Comparison of ENCODE assay signal across 16 cellular contexts in the genomic region with DNA sequence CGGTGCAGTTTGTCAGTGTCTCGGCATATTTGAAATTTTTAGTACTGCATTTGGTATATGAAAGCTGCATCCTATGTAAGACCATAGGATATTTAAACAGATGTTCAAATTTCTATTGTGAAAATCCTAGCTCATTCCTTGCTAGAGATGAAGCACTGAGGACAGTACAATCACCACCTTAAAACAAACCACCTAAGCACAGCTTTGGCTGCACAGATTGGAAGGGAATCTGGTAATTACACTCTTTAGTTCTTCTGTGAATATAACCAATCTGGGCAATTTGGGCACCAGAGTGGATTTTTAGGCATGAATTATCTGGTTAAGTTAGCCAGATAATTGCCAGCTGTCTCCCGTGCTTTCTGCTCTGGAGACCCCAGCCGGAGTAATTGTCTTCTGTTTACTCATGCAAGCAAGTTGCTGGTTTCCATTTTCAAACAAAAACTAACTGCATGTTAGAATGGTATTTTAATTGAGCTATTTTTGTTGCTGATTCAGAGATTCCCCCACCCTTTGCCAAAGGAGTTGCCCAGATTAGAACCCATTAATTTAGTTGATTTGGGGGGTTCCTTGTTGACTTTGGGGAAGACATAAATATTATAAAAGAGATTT. TPM values are rescaled to one million over a fixed set of nuclear protein-coding genes. Genes with fewer than 3 reads are reported as not detected.
DNase-seq lines count a peak whose midpoint lies in the region; ATAC-seq and TF ChIP-seq lines count a peak whose summit lies in the region.
"Had no signal": no experiment of that assay in that cellular context is flagged by ENCODE, and none has a peak within 500 bp of the region (broad histone marks: within the 10 kb centered on the region; RNA-seq: fewer than 3 reads in every experiment).

No MANE protein-coding gene starts in this region.

- H3K27ac ChIP-seq in GM23338 (ENCODE audit: low read depth) = no peak overlapping the region
- H3K27ac ChIP-seq in SK-N-MC = 0 out of 2 replicates have a peak overlapping the region, but pooled peaks have one; percentile 6
- H3K27ac ChIP-seq in brain microvascular endothelial cell = no peak overlapping the region
- H3K27ac ChIP-seq in testis = no peak overlapping the region
- H3K27ac ChIP-seq: foreskin keratinocyte had no signal

- no peak overlapping the region for H2AFZ ChIP-seq in GM23338

- DNase-seq in GM23338 (ENCODE audit: low spot score) (no peak), NCI-H1694 treated with DMSO at 0.1 percent for 48 hours (lab: John Stamatoyannopoulos, UW) (peak; percentile 94), SK-N-MC (ENCODE audit: low read depth, low spot score) (no peak), brain microvascular endothelial cell (no peak), testis (no peak), putamen (ENCODE audit: low spot score) (no peak)
- DNase-seq: activated CD4-positive, alpha-beta T cell treated with anti-CD3 and anti-CD28 coated beads, Interleukin-2, amount 50 U/mL, for 1 hour; activated naive CD4-positive, alpha-beta T cell treated with anti-CD3 and anti-CD28 coated beads for 36 hours; foreskin keratinocyte; MG63; midbrain; NCI-H226; stimulated activated CD4-positive, alpha-beta T cell treated with anti-CD3 and anti-CD28 coated beads, Interleukin-12 subunit alpha, Interleukin-12 subunit beta, amount 100 ng/mL, for 4 hours had no signal

- intact Hi-C loops in testis (cut with DNase I; ENCODE audit: low total_unique reads) = no loop called here

- peak overlapping the region; percentile 40; the same call in 1 of the 2 replicates for H3K4me2 ChIP-seq in GM23338

- peaks cover 100% of the 10 kb centered on the region for H3K79me2 ChIP-seq in GM23338 (replicated peaks; ENCODE audit: insufficient read depth)

- H3K27me3 Mint-ChIP-seq in GM23338 (ENCODE audit: insufficient read depth, low read depth, poor library complexity) = peaks cover 3% of the 10 kb centered on the region
- H3K27me3 Mint-ChIP-seq in nephron (ENCODE audit: low read depth) = no peaks in the 10 kb centered on the region
- no peaks in the 10 kb centered on the region for H3K27me3 Mint-ChIP-seq in activated T-helper 17 cell treated with anti-CD3 and anti-CD28 coated beads, Interleukin-2, amount 50 U/mL, for 72 hours

- no peak overlapping the region for H3K9ac ChIP-seq in SK-N-MC (ENCODE audit: insufficient read length)

- no peaks in the 10 kb centered on the region for H3K27me3 ChIP-seq in GM23338 (ENCODE audit: insufficient read depth)
- no peaks in the 10 kb centered on the region for H3K27me3 ChIP-seq in brain microvascular endothelial cell (replicated peaks)
- H3K27me3 ChIP-seq in testis = no peaks in the 10 kb centered on the region
- H3K27me3 ChIP-seq: foreskin keratinocyte, MG63 had no signal

- H3K4me1 ChIP-seq in GM23338 (ENCODE audit: insufficient read depth) (peaks cover 18% of the 10 kb centered on the region), testis (no peaks in the 10 kb centered on the region)
- H3K4me1 ChIP-seq: foreskin keratinocyte had no signal

- TF ChIP-seq POLR2A in testis (IDR thresholded peaks at IDR 0.05) = no peak

- H4K20me1 ChIP-seq in GM23338 (replicated peaks; ENCODE audit: insufficient read depth) = peaks cover 20% of the 10 kb centered on the region; the same call in 1 of the 2 replicates

- no peak overlapping the region for H3K27ac Mint-ChIP-seq in GM23338
- H3K27ac Mint-ChIP-seq in nephron = peak overlapping the region in 2 of 3 experiments; percentile 1 to 31
- no peak overlapping the region for H3K27ac Mint-ChIP-seq in activated T-helper 17 cell treated with anti-CD3 and anti-CD28 coated beads, Interleukin-2, amount 50 U/mL, for 72 hours
- H3K27ac Mint-ChIP-seq: activated naive CD4-positive, alpha-beta T cell treated with anti-CD3 and anti-CD28 coated beads for 36 hours had no signal

- 71 to 73% methylated on average over 4 of the region's 4 CpGs for WGBS in testis, 2 donors

- H3K4me3 ChIP-seq in GM23338 = no peak overlapping the region
- H3K4me3 ChIP-seq in SK-N-MC = 0 out of 2 replicates have a peak overlapping the region, but pooled peaks have one; percentile 18
- H3K4me3 ChIP-seq in brain microvascular endothelial cell (ENCODE audit: low read depth, low read length) = no peak overlapping the region
- H3K4me3 ChIP-seq in testis = no peak overlapping the region
- H3K4me3 ChIP-seq: MG63 had no signal

- H3K4me1 Mint-ChIP-seq in GM23338 = peaks cover 26% of the 10 kb centered on the region
- peaks cover 38% of the 10 kb centered on the region for H3K4me1 Mint-ChIP-seq in nephron
- no peaks in the 10 kb centered on the region for H3K4me1 Mint-ChIP-seq in activated T-helper 17 cell treated with anti-CD3 and anti-CD28 coated beads, Interleukin-2, amount 50 U/mL, for 72 hours

- no peaks in the 10 kb centered on the region for H3K9me2 ChIP-seq in GM23338 (ENCODE audit: insufficient read depth)

- in situ Hi-C loops in brain microvascular endothelial cell (cut with HindIII; ENCODE audit: low pct_ligation_motif_present, low sequenced_read_pairs) = no loop called here

- H3F3A ChIP-seq in GM23338 (replicated peaks; ENCODE audit: low read depth) = no peaks in the 10 kb centered on the region

- H3K9me3 Mint-ChIP-seq in GM23338 = no peaks in the 10 kb centered on the region
- no peaks in the 10 kb centered on the region for H3K9me3 Mint-ChIP-seq in nephron
- no peaks in the 10 kb centered on the region for H3K9me3 Mint-ChIP-seq in activated T-helper 17 cell treated with anti-CD3 and anti-CD28 coated beads, Interleukin-2, amount 50 U/mL, for 72 hours

- H3K4me3 Mint-ChIP-seq in GM23338 (no peak overlapping the region), nephron (no peak overlapping the region)
- no peak overlapping the region for H3K4me3 Mint-ChIP-seq in activated T-helper 17 cell treated with anti-CD3 and anti-CD28 coated beads, Interleukin-2, amount 50 U/mL, for 72 hours
- H3K4me3 Mint-ChIP-seq: activated naive CD4-positive, alpha-beta T cell treated with anti-CD3 and anti-CD28 coated beads for 36 hours; neural crest cell had no signal

- no peak for ATAC-seq in GM23338
- no peak for ATAC-seq in activated T-helper 17 cell treated with anti-CD3 and anti-CD28 coated beads, Interleukin-2, amount 50 U/mL, for 72 hours (replicated peaks)
- ATAC-seq: foreskin keratinocyte had no signal

- H3K36me3 Mint-ChIP-seq in GM23338 (ENCODE audit: low read depth) (peaks cover 36% of the 10 kb centered on the region), nephron (ENCODE audit: low read depth) (peaks cover 41% of the 10 kb centered on the region)
- peaks cover 39% of the 10 kb centered on the region for H3K36me3 Mint-ChIP-seq in activated T-helper 17 cell treated with anti-CD3 and anti-CD28 coated beads, Interleukin-2, amount 50 U/mL, for 72 hours (ENCODE audit: low read depth)

- H3K9me3 ChIP-seq in SK-N-MC (ENCODE audit: low read depth, low read length) (no peaks in the 10 kb centered on the region), testis (no peaks in the 10 kb centered on the region)
- H3K9me3 ChIP-seq: MG63 had no signal

- TF ChIP-seq CTCF in GM23338 (conservative IDR thresholded peaks at IDR 0.05; ENCODE audit: low read depth in 2 of 2) (no peak), nephron (IDR thresholded peaks at IDR 0.05; ENCODE audit: unreplicated experiment in 3 of 3) (no peak), brain microvascular endothelial cell (IDR thresholded peaks at IDR 0.05; ENCODE audit: low read depth, low read length, missing control alignments) (no peak), testis (IDR thresholded peaks at IDR 0.05) (no peak)

- H3K36me3 ChIP-seq in GM23338 (ENCODE audit: insufficient read depth) (no peaks in the 10 kb centered on the region), SK-N-MC (ENCODE audit: insufficient read depth, low read length) (peaks cover 72% of the 10 kb centered on the region), brain microvascular endothelial cell (replicated peaks) (no peaks in the 10 kb centered on the region), testis (ENCODE audit: low read depth, missing control alignments) (no peaks in the 10 kb centered on the region)

TF ChIP-seq in GM23338, 12 proteins besides CTCF, POLR2A, EP300 and RAD21:
- TF ChIP-seq NANOG (IDR thresholded peaks at IDR 0.05; ENCODE audit: borderline replicate concordance) = 0 out of 2 replicates have a peak, but pooled peaks have one; percentile 15
- TF ChIP-seq JUNB (IDR thresholded peaks at IDR 0.05; ENCODE audit: unreplicated experiment) = no peak
- no peak for TF ChIP-seq CREB1 (CRISPR knock-in tag; IDR thresholded peaks at IDR 0.05; ENCODE audit: low read depth)
- TF ChIP-seq STAT1 (IDR thresholded peaks at IDR 0.05; ENCODE audit: unreplicated experiment) = no peak

RNA-seq across cellular contexts. Expression of a gene that starts 36.9 kb away (rescaled TPM):
- total RNA-seq in GM23338 (2014; rRNA removed; shearing (Covaris generic)) = 33.5 and 37.2 TPM in 2 replicates
- polyA plus RNA-seq in GM23338 (2016; fragmentation: Nextera tagmentation; extraction: Ambion mirVana) = 26.4 and 27.2 TPM in 2 replicates
- 1 to 10 TPM; 7.4 to 8.0 TPM for total RNA-seq in testis
- polyA plus RNA-seq in testis (ENCODE audit: insufficient read depth, low read depth, low replicate concordance) = 8.7 TPM
- 10 to 100 TPM; 13.6 to 26.6 TPM for total RNA-seq in activated T-helper 17 cell treated with anti-CD3 and anti-CD28 coated beads, Interleukin-2, amount 50 U/mL, for 72 hours

Comparison
In these comparisons a context has a peak if more than half of its experiments do, and no peak if none do; other contexts are left out.
1. H3K27ac Mint-ChIP-seq: peak in nephron (2 of 3); none in GM23338 (single experiment) and activated T-helper 17 cell treated with anti-CD3 and anti-CD28 coated beads, Interleukin-2, amount 50 U/mL, for 72 hours (single experiment).